ENCODE assay signal across 8 cellular contexts in genomic region chr11:66113132-66113856, GRCh38. TPM values are rescaled to one million over a fixed set of nuclear protein-coding genes. Genes with fewer than 3 reads are reported as not detected.
DNase-seq lines count a peak whose midpoint lies in the region; ATAC-seq, FAIRE-seq and TF ChIP-seq lines count a peak whose summit lies in the region.

No MANE protein-coding gene starts in this region.

- CTCF ChIA-PET in K562 (lab: Yijun Ruan, JAX; ENCODE audit: low intra/inter-chr PET ratio) = no interaction called here

- 0 out of 3 replicates have a peak, but pooled peaks have one; percentile 36 for ATAC-seq in K562
- no peak for ATAC-seq in GM18861 (IDR thresholded peaks at IDR 0.05; ENCODE audit: unreplicated experiment)

- no peaks in the 10 kb centered on the region for H3K9me3 ChIP-seq in K562 (replicated peaks; ENCODE audit: control insufficient read depth, insufficient read depth, low read depth, low read length)
- H3K9me3 ChIP-seq in tibial artery = no peaks in the 10 kb centered on the region

- no peak for TF ChIP-seq RAD21 in K562 (CRISPR knock-in tag; conservative IDR thresholded peaks at IDR 0.05 in 1 of 2, IDR thresholded peaks at IDR 0.05 in 1 of 2)

- intact Hi-C loops in K562 (cut with micrococcal nuclease) (no loop called here), tibial artery (cut with DNase I; ENCODE audit: low total_unique reads) (no loop called here)

- H2AFZ ChIP-seq in K562 (ENCODE audit: low read depth, low read length) = no peak overlapping the region

- no peaks in the 10 kb centered on the region for H3K79me2 ChIP-seq in K562 (ENCODE audit: control insufficient read depth, insufficient read depth, low read length)

- TF ChIP-seq CTCF in K562 (IDR thresholded peaks at IDR 0.05 in 2 of 3, conservative IDR thresholded peaks at IDR 0.05 in 1 of 3; ENCODE audit: insufficient read depth in 2 of 3, low read depth in 1 of 3, low read length in 3 of 3) (no peak), tibial artery (IDR thresholded peaks at IDR 0.05) (no peak)

- POLR2A ChIA-PET in K562 (lab: Yijun Ruan, JAX) = interaction anchor here (0.6 to 0.9 kb wide), 3 partner anchors 11 to 28 kb away, joined by 3 to 4 read pairs (median 3); no protein-coding TSS in a partner anchor

- no peak for TF ChIP-seq POLR2A in K562 (conservative IDR thresholded peaks at IDR 0.05)

- TF ChIP-seq EP300 in K562 (IDR thresholded peaks at IDR 0.05; ENCODE audit: low read length) = no peak

- in situ Hi-C loops in K562 (cut with MboI) = no loop called here

- DNase-seq in DMS53 treated with DMSO at 0.1 percent for 48 hours (lab: John Stamatoyannopoulos, UW; ENCODE audit: unreplicated experiment) = peak; percentile 63
- DNase-seq in LHCN-M2 (ENCODE audit: low read depth) = peak; percentile 78
- DNase-seq in K562 (ENCODE audit: extremely low read depth in 1 of 4, low spot score in 3 of 4) = peak in 1 of 4 experiments; percentile 38
- DNase-seq in non-pigmented ciliary epithelial cell (ENCODE audit: low read depth) = peak; percentile 85
- no peak for DNase-seq in tibial artery
- DNase-seq in putamen (ENCODE audit: low spot score) = no peak
- no peak for DNase-seq in ureter (ENCODE audit: low spot score)

- H3K27ac ChIP-seq in K562 (ENCODE audit: extremely low read depth, low read depth, low read length) (no peak overlapping the region), tibial artery (no peak overlapping the region)

- H3K9me1 ChIP-seq in K562 (ENCODE audit: control insufficient read depth, insufficient read depth, low read length) = no peaks in the 10 kb centered on the region

- FAIRE-seq in K562 (lab: Jason Lieb, UNC) = peak; percentile 75

- no peak overlapping the region for H3K4me2 ChIP-seq in K562 (ENCODE audit: insufficient read depth, low read length)

- no TSS peak for BruUV-seq in K562 (replicated peaks; lab: Mats Ljungman, UMichigan)

- H3K27me3 ChIP-seq in K562 (ENCODE audit: control insufficient read depth in 2 of 2, insufficient read depth in 2 of 2, low read length in 2 of 2) = no peaks in the 10 kb centered on the region
- H3K27me3 ChIP-seq in tibial artery = no peaks in the 10 kb centered on the region

- no peaks in the 10 kb centered on the region; the same call in 1 of the 2 replicates for H4K20me1 ChIP-seq in K562 (replicated peaks; ENCODE audit: control insufficient read depth, insufficient read depth, low read length)

- peaks cover 9 to 18% of the 10 kb centered on the region in 2 experiments; a peak in 4 of 5 replicates for H3K4me1 ChIP-seq in K562 (replicated peaks in 1 of 2; ENCODE audit: control insufficient read depth in 2 of 2, insufficient read depth in 2 of 2, low read length in 2 of 2)
- H3K4me1 ChIP-seq in tibial artery = peaks cover 0 to 20% (median 13%) of the 10 kb centered on the region in 4 donors

- no peak overlapping the region for H3K4me3 ChIP-seq in K562
- H3K4me3 ChIP-seq in tibial artery = no peak overlapping the region

- WGBS in K562 (ENCODE audit: insufficient coverage, low coverage, missing lambda C conversion rate) = 49% methylated on average over 4 of the region's 4 CpGs

- H3K36me3 ChIP-seq in K562 (ENCODE audit: control insufficient read depth, insufficient read depth, low read length) = no peaks in the 10 kb centered on the region
- no peaks in the 10 kb centered on the region for H3K36me3 ChIP-seq in tibial artery

- H3K9ac ChIP-seq in K562 (ENCODE audit: insufficient read depth in 1 of 2, low read depth in 2 of 2, low read length in 2 of 2) = no peak overlapping the region

TF ChIP-seq in K562, 482 proteins besides CTCF, POLR2A, EP300 and RAD21 (continues in another document):
- TF ChIP-seq ZNF143 (CRISPR knock-in tag; IDR thresholded peaks at IDR 0.05) (no peak), KLF10 (CRISPR knock-in tag; IDR thresholded peaks at IDR 0.05) (no peak), ZNF232 (CRISPR knock-in tag; IDR thresholded peaks at IDR 0.05) (no peak), ZNF511 (CRISPR knock-in tag; IDR thresholded peaks at IDR 0.05) (no peak), ETV6 (IDR thresholded peaks at IDR 0.05; ENCODE audit: borderline replicate concordance in 1 of 2, low read depth in 2 of 2, low read length in 1 of 2) (no peak), ETV6 (CRISPR knock-in tag; IDR thresholded peaks at IDR 0.05; ENCODE audit: borderline replicate concordance) (no peak), KDM1A (IDR thresholded peaks at IDR 0.05) (peak in 1 of 2 experiments; percentile 20; a peak in 1 of 4 replicates), ETS2 (tag; IDR thresholded peaks at IDR 0.05; ENCODE audit: borderline replicate concordance, poor library complexity, severe bottlenecking) (no peak), KLF16 (IDR thresholded peaks at IDR 0.05) (no peak), CBFA2T2 (conservative IDR thresholded peaks at IDR 0.05) (no peak), BRD4 (IDR thresholded peaks at IDR 0.05) (no peak), SETDB1 (IDR thresholded peaks at IDR 0.05; ENCODE audit: low read length) (no peak), NFATC3 (IDR thresholded peaks at IDR 0.05) (no peak), CXXC5 (CRISPR knock-in tag; IDR thresholded peaks at IDR 0.05) (no peak), MAFK (IDR thresholded peaks at IDR 0.05; ENCODE audit: low read length) (peak; percentile 59; the same call in 1 of the 2 replicates), COPS2 (conservative IDR thresholded peaks at IDR 0.05) (no peak), HLTF (IDR thresholded peaks at IDR 0.05) (no peak), FOSL1 (tag; conservative IDR thresholded peaks at IDR 0.05) (peak; percentile 64), ZNF134 (CRISPR knock-in tag; conservative IDR thresholded peaks at IDR 0.05) (no peak), ZBTB9 (CRISPR knock-in tag; IDR thresholded peaks at IDR 0.05) (no peak), RNF219 (CRISPR knock-in tag; IDR thresholded peaks at IDR 0.05) (no peak), FOXA1 (IDR thresholded peaks at IDR 0.05; ENCODE audit: borderline replicate concordance) (no peak), NR2F6 (CRISPR knock-in tag; IDR thresholded peaks at IDR 0.05) (no peak), ZC3H4 (CRISPR knock-in tag; IDR thresholded peaks at IDR 0.05; ENCODE audit: borderline replicate concordance) (no peak), FOXA3 (CRISPR knock-in tag; conservative IDR thresholded peaks at IDR 0.05 in 1 of 2, IDR thresholded peaks at IDR 0.05 in 1 of 2) (no peak)

RNA-seq across cellular contexts. Expression of gene PACS1, which starts 43.2 kb away (rescaled TPM):
- total RNA-seq in LHCN-M2 (2014; rRNA removed) (26.0 and 30.0 TPM in 2 replicates), K562 (2014; rRNA removed) (7.3 and 8.5 TPM in 2 replicates), K562 (2014; rRNA removed; fragmentation: Illumina TruSeq; extraction: Trizol) (6.6 and 12.0 TPM in 2 replicates), K562 (2015; rRNA removed; fragmentation: Illumina TruSeq; extraction: Trizol) (6.5 and 8.2 TPM in 2 replicates), K562 (2021) (25.6 and 28.1 TPM in 2 replicates), ureter (87.2 TPM)
- polyA plus RNA-seq in LHCN-M2 (2012) = 52.3 TPM
- 112 and 174 TPM in 2 replicates for total RNA-seq in K562 (2011; cell fraction: chromatin; rRNA removed; ENCODE audit: low replicate concordance)
- total RNA-seq in K562 (2011; cell fraction: nucleolus; rRNA removed) = 70.5 and 77.0 TPM in 2 replicates
- 73.4 and 92.7 TPM in 2 replicates for total RNA-seq in K562 (2011; cell fraction: nucleoplasm; rRNA removed)
- polyA plus RNA-seq in K562 (2011; rRNA removed) (11.2 and 15.2 TPM in 2 replicates), K562 (2014; fragmentation: Illumina TruSeq; extraction: Trizol) (18.9 and 22.1 TPM in 2 replicates), K562 (2014; fragmentation: Nextera tagmentation; extraction: Ambion mirVana) (under 1 TPM; 0.34 to 0.38 TPM), K562 (2014; rRNA removed) (13.1 and 15.8 TPM in 2 replicates)
- polyA plus RNA-seq in K562 (2011; cell fraction: cytosol; rRNA removed) = 6.4 and 9.1 TPM in 2 replicates
- 21.1 and 26.5 TPM in 2 replicates for polyA plus RNA-seq in K562 (2011; cell fraction: nucleus; rRNA removed)
- 18.7 and 25.8 TPM in 2 replicates for polyA plus RNA-seq in K562 (2012)
- 34.0 and 37.5 TPM in 2 replicates for polyA minus RNA-seq in K562 (2011; rRNA and poly(A)+ RNA removed)
- 26.1 and 37.0 TPM in 2 replicates for polyA minus RNA-seq in K562 (2011; cell fraction: cytosol; rRNA and poly(A)+ RNA removed)
- 15.1 and 22.9 TPM in 2 replicates for polyA minus RNA-seq in K562 (2011; cell fraction: nucleus; rRNA and poly(A)+ RNA removed)

Comparison
In these comparisons a context has a peak if more than half of its experiments do, and no peak if none do; other contexts are left out.
1. DNase-seq: peak in DMS53 treated with DMSO at 0.1 percent for 48 hours (single experiment), LHCN-M2 (single experiment) and non-pigmented ciliary epithelial cell (single experiment); none in tibial artery (0 of 2), putamen (single experiment) and ureter (single experiment).